Comparison of ENCODE assay signal across 35 cellular contexts in genomic region chr11:42301777-42302176, GRCh38.
A peak's percentile ranks its signal among the peaks of the same experiment; 100 is the strongest.
DNase-seq lines count a peak whose midpoint lies in the region; ATAC-seq, FAIRE-seq and TF ChIP-seq lines count a peak whose summit lies in the region.
"Had no signal": no experiment of that assay in that cellular context is flagged by ENCODE, and none has a peak within 500 bp of the region (broad histone marks: within the 10 kb centered on the region; RNA-seq: fewer than 3 reads in every experiment).

No MANE protein-coding gene starts in this region.

- TF ChIP-seq CTCF in WTC11 (IDR thresholded peaks at IDR 0.05) (no peak), kidney (IDR thresholded peaks at IDR 0.05; ENCODE audit: borderline replicate concordance, extremely low read depth, insufficient read depth) (no peak), stomach (IDR thresholded peaks at IDR 0.05) (no peak)

- no peaks in the 10 kb centered on the region for H3K27me3 ChIP-seq in stomach
- H3K27me3 ChIP-seq: BE2C; BLaER1; BLaER1 treated with 17β-estradiol and CSF1 and Interleukin-3, amounts not matched to agents 10 nM and 100 nM had no signal

- ATAC-seq in WTC11 (no peak), GM18520 (IDR thresholded peaks at IDR 0.05; ENCODE audit: unreplicated experiment) (no peak)
- no peak for ATAC-seq in stimulated activated memory B cell treated with anti-CD40 and anti-IgM and Interleukin-4, amounts not matched to agents 10 μg/mL and 1 μg/mL and 100 μg/mL, for 72 hours
- ATAC-seq: A549; CD8-positive, alpha-beta T cell had no signal

- H3K9me3 Mint-ChIP-seq in WTC11: no peaks in the 10 kb centered on the region
- H3K9me3 Mint-ChIP-seq in stimulated activated memory B cell treated with anti-CD40 and anti-IgM and Interleukin-4, amounts not matched to agents 10 μg/mL and 1 μg/mL and 100 μg/mL, for 72 hours: peaks cover 2% of the 10 kb centered on the region

- FAIRE-seq in G401.6 (lab: Jason Lieb, UNC): peak; percentile 15
- FAIRE-seq in kidney (lab: Jason Lieb, UNC): peak; percentile 84
- FAIRE-seq: A204.1, A549, D721Med had no signal

- H3K4me3 ChIP-seq in kidney (ENCODE audit: low read length in 2 of 2): no peak overlapping the region
- H3K4me3 ChIP-seq in stomach: no peak overlapping the region
- H3K4me3 ChIP-seq: A549; BLaER1; BLaER1 treated with 17β-estradiol and CSF1 and Interleukin-3, amounts not matched to agents 10 nM and 100 nM had no signal

- H3K9ac ChIP-seq in kidney (ENCODE audit: low read length in 2 of 2): no peak overlapping the region
- H3K9ac ChIP-seq: BLaER1; BLaER1 treated with 17β-estradiol and CSF1 and Interleukin-3, amounts not matched to agents 10 nM and 100 nM had no signal

- H3K27me3 Mint-ChIP-seq in WTC11 (ENCODE audit: low read depth): no peaks in the 10 kb centered on the region
- H3K27me3 Mint-ChIP-seq in stimulated activated memory B cell treated with anti-CD40 and anti-IgM and Interleukin-4, amounts not matched to agents 10 μg/mL and 1 μg/mL and 100 μg/mL, for 72 hours: no peaks in the 10 kb centered on the region
- H3K27me3 Mint-ChIP-seq: B cell; CD4-positive, alpha-beta memory T cell; CD4-positive, alpha-beta T cell; CD4-positive, CD25-positive, alpha-beta regulatory T cell; CD8-positive, alpha-beta memory T cell had no signal

- 76 to 88% (median 86%) methylated on average over 2 of the region's 2 CpGs for WGBS in stomach, 5 donors

- H3K4me1 Mint-ChIP-seq in WTC11: no peaks in the 10 kb centered on the region
- no peaks in the 10 kb centered on the region for H3K4me1 Mint-ChIP-seq in stimulated activated memory B cell treated with anti-CD40 and anti-IgM and Interleukin-4, amounts not matched to agents 10 μg/mL and 1 μg/mL and 100 μg/mL, for 72 hours
- H3K4me1 Mint-ChIP-seq: B cell; CD14-positive monocyte; CD4-positive, alpha-beta memory T cell; CD4-positive, CD25-positive, alpha-beta regulatory T cell; CD8-positive, alpha-beta memory T cell had no signal

- TF ChIP-seq EP300 in stomach (IDR thresholded peaks at IDR 0.05): no peak

- no peak for TF ChIP-seq POLR2A in stomach (IDR thresholded peaks at IDR 0.05)

- no peak overlapping the region for H3K27ac Mint-ChIP-seq in WTC11
- no peak overlapping the region for H3K27ac Mint-ChIP-seq in stimulated activated memory B cell treated with anti-CD40 and anti-IgM and Interleukin-4, amounts not matched to agents 10 μg/mL and 1 μg/mL and 100 μg/mL, for 72 hours
- H3K27ac Mint-ChIP-seq: B cell; CD14-positive monocyte; CD4-positive, alpha-beta memory T cell; CD4-positive, alpha-beta T cell; CD4-positive, CD25-positive, alpha-beta regulatory T cell; CD8-positive, alpha-beta memory T cell; CD8-positive, alpha-beta T cell had no signal

- intact Hi-C loops in kidney (cut with DNase I): no loop called here
- intact Hi-C loops in stomach (cut with DNase I; ENCODE audit: low total_unique reads): no loop called here

- DNase-seq in WTC11 (ENCODE audit: low spot score) (no peak), kidney (no peak), stomach (no peak)
- DNase-seq: 8988T; ACHN; AML-193; BE2C; C1 segment of cervical spinal cord; Caco-2; Calu3; CD4-positive, alpha-beta memory T cell; CD4-positive, alpha-beta T cell; CD4-positive, CD25-positive, alpha-beta regulatory T cell; CD8-positive, alpha-beta memory T cell; CD8-positive, alpha-beta T cell; COR-L47; DMS 273 treated with DMSO at 0.1 percent for 48 hours; DMS153; DMS53; DMS79; DMS79 treated with DMSO at 0.1 percent for 48 hours; DND-41; EL had no signal

- H3K36me3 ChIP-seq in kidney (ENCODE audit: control insufficient read depth in 1 of 2, insufficient read depth in 2 of 2, low read length in 2 of 2) (no peaks in the 10 kb centered on the region), stomach (no peaks in the 10 kb centered on the region)
- H3K36me3 ChIP-seq: BE2C; BLaER1; BLaER1 treated with 17β-estradiol and CSF1 and Interleukin-3, amounts not matched to agents 10 nM and 100 nM had no signal

- H3K27ac ChIP-seq in kidney (ENCODE audit: low read depth in 2 of 2, low read length in 2 of 2) (no peak overlapping the region), stomach (no peak overlapping the region)
- H3K27ac ChIP-seq: 22Rv1; A549; BLaER1; BLaER1 treated with 17β-estradiol and CSF1 and Interleukin-3, amounts not matched to agents 10 nM and 100 nM; C4-2B had no signal

- H3K4me3 Mint-ChIP-seq in WTC11: no peak overlapping the region
- H3K4me3 Mint-ChIP-seq in stimulated activated memory B cell treated with anti-CD40 and anti-IgM and Interleukin-4, amounts not matched to agents 10 μg/mL and 1 μg/mL and 100 μg/mL, for 72 hours: no peak overlapping the region
- H3K4me3 Mint-ChIP-seq: B cell; CD14-positive monocyte; CD4-positive, alpha-beta memory T cell; CD4-positive, alpha-beta T cell; CD4-positive, CD25-positive, alpha-beta regulatory T cell; CD8-positive, alpha-beta memory T cell; CD8-positive, alpha-beta T cell had no signal

- H3K36me3 Mint-ChIP-seq in WTC11: no peaks in the 10 kb centered on the region
- H3K36me3 Mint-ChIP-seq in stimulated activated memory B cell treated with anti-CD40 and anti-IgM and Interleukin-4, amounts not matched to agents 10 μg/mL and 1 μg/mL and 100 μg/mL, for 72 hours: no peaks in the 10 kb centered on the region
- H3K36me3 Mint-ChIP-seq: CD14-positive monocyte; CD4-positive, alpha-beta memory T cell; CD4-positive, CD25-positive, alpha-beta regulatory T cell; CD8-positive, alpha-beta memory T cell; CD8-positive, alpha-beta T cell had no signal

- CTCF ChIA-PET in WTC11 (lab: Charles Lee): no interaction called here

- no peaks in the 10 kb centered on the region for H3K4me1 ChIP-seq in kidney (ENCODE audit: control insufficient read depth in 1 of 2, insufficient read depth in 1 of 2, low read depth in 1 of 2, low read length in 2 of 2)
- no peaks in the 10 kb centered on the region for H3K4me1 ChIP-seq in stomach
- H3K4me1 ChIP-seq: A549; BE2C; BLaER1; BLaER1 treated with 17β-estradiol and CSF1 and Interleukin-3, amounts not matched to agents 10 nM and 100 nM; Caco-2 had no signal

- POLR2A ChIA-PET in WTC11 (lab: Charles Lee): no interaction called here

- H3K9me3 ChIP-seq in kidney (ENCODE audit: control insufficient read depth in 1 of 2, low read length in 2 of 2) (no peaks in the 10 kb centered on the region), stomach (no peaks in the 10 kb centered on the region)
- H3K9me3 ChIP-seq: A549; BE2C; BLaER1; BLaER1 treated with 17β-estradiol and CSF1 and Interleukin-3, amounts not matched to agents 10 nM and 100 nM; Caco-2 had no signal

TF ChIP-seq in WTC11, 78 proteins besides CTCF, POLR2A, EP300 and RAD21:
- TF ChIP-seq HMGA2 (CRISPR knock-in tag; IDR thresholded peaks at IDR 0.05) (peak; percentile 91; the same call in 1 of the 2 replicates), NFATC4 (CRISPR knock-in tag; IDR thresholded peaks at IDR 0.05) (no peak), NR2C2 (CRISPR knock-in tag; IDR thresholded peaks at IDR 0.05) (no peak), SMAD3 (CRISPR knock-in tag; IDR thresholded peaks at IDR 0.05; ENCODE audit: borderline replicate concordance) (no peak), ZBTB43 (CRISPR knock-in tag; IDR thresholded peaks at IDR 0.05) (no peak), ZNF425 (CRISPR knock-in tag; conservative IDR thresholded peaks at IDR 0.05) (no peak), ZNF416 (CRISPR knock-in tag; IDR thresholded peaks at IDR 0.05) (no peak), FOXJ3 (CRISPR knock-in tag; IDR thresholded peaks at IDR 0.05; ENCODE audit: borderline replicate concordance) (no peak)
TF ChIP-seq in WTC11: peak in this region for 1.
